8 cellular contexts compared by ENCODE assay signal in the genomic region with DNA sequence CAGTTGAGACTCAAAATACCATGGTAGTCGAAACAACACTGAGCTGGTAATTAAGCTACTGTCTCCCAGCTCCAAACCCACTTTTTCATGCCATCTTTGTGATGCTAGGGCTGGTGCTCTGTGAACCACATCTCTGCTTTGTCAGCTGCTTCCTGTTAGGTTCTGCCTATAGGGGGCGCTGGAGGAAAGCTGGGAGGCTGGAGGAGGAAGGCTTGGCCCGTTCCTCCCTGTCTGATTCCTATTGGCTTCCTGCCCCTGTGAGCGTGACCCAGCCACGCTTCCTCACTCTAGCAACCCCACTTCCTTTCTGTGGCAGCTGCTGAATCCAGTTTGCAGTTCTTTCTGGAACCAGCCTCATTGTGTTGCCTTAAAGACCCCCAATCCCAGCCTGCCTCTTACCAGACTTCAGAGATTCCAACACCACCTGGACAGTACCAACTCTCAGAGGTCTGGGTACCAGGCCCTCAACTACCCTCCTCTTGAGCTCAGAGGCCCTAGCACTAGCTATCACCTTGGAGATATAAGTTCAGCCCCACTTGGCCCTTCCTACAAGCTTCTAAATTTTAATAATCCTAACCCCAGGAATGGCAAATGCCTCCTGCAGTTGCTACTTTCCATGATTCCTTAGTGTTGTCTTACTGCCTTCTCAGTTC.
DNase-seq lines count a peak whose midpoint lies in the region; ATAC-seq and TF ChIP-seq lines count a peak whose summit lies in the region.

No MANE protein-coding gene starts in this region.

- no peaks in the 10 kb centered on the region for H3K36me3 ChIP-seq in upper lobe of right lung

- H3K4me1 ChIP-seq in upper lobe of right lung: no peaks in the 10 kb centered on the region

- peak; percentile 21 for DNase-seq in SK-N-DZ (ENCODE audit: low spot score)
- DNase-seq in head of caudate nucleus: peak; percentile 23 to 94 (median 80)
- DNase-seq in upper lobe of right lung: peak; percentile 63
- no peak for DNase-seq in AG08396 (ENCODE audit: low spot score)
- no peak for DNase-seq in NCI-H128 (lab: John Stamatoyannopoulos, UW; ENCODE audit: unreplicated experiment)

- no peak overlapping the region for H3K27ac ChIP-seq in C4-2B
- no peak overlapping the region for H3K27ac ChIP-seq in upper lobe of right lung

- TF ChIP-seq CTCF in C4-2B (conservative IDR thresholded peaks at IDR 0.05) (peak; percentile 54), upper lobe of right lung (IDR thresholded peaks at IDR 0.05) (peak; percentile 21)

- ATAC-seq in GM21447 (IDR thresholded peaks at IDR 0.05; ENCODE audit: unreplicated experiment) (peak; percentile 51), upper lobe of right lung (peak; percentile 87), GM21737 (IDR thresholded peaks at IDR 0.05; ENCODE audit: unreplicated experiment) (no peak)

- intact Hi-C loops in head of caudate nucleus (cut with DNase I): loop anchor here (5.0 kb wide), 1 partner anchor 100 kb away; no protein-coding TSS in a partner anchor
- intact Hi-C loops in upper lobe of right lung (cut with DNase I): no loop called here

- H3K4me3 ChIP-seq in upper lobe of right lung: no peak overlapping the region

- no peaks in the 10 kb centered on the region for H3K9me3 ChIP-seq in upper lobe of right lung

- H3K27me3 ChIP-seq in upper lobe of right lung: no peaks in the 10 kb centered on the region

Comparison
In these comparisons a context has a peak if more than half of its experiments do, and no peak if none do; other contexts are left out.
1. DNase-seq: peak in SK-N-DZ (single experiment), head of caudate nucleus (42 of 42) and upper lobe of right lung (single experiment); none in AG08396 (single experiment) and NCI-H128 (single experiment).